8 cellular contexts compared by ENCODE assay signal in the genomic region with DNA sequence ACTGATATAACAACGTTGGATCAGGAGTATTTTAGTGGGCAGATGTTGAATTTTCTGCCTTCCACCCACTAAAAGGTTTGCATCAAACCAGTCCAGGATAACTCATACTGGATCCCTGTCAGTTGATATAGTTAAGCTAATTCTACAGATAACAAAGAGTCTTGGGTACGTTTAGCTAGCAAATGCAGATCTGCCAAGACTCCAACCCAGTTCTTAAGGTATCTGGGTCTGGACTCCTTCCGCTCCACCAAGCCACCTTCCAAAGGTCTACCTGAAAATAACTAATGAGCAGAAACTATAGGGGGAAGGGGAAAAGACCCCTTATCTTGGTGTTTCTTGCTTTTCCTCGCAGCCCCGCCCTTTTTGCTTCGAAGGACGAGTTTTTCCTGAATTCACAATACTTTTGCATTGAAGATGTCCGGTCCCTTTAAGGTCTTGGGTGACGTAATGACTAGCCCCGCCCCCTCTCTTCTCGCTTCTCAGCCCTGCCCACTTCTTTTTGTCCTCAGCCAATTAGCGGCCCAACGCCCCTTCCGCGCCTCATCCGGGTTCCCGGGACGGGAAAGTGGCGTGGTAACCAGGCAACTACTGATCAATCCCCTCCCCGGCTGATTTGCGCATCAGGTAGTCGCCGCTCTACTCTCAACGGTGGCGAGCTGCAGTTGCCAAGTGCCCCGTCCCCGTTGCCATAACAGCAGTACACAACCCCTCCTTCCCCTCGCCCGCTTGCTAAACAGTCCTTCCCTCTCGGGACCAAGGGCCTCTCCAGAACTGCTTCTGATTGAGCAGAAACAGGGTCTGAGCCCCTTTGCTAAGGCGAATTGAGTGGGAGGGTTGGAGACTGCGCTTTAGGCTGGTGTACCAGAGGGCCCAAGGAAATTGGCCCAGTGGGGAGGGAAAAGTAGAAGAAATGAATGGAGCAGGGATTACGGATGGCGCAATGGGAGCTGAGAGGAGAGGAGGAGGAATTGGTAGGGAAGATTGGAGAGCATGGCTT. TPM values are rescaled to one million over a fixed set of nuclear protein-coding genes. Genes with fewer than 3 reads are reported as not detected.
DNase-seq lines count a peak whose midpoint lies in the region; ATAC-seq and FAIRE-seq lines count a peak whose summit lies in the region.

Gene LRRC23 (plus strand): TSS at position 543 of the 997 bp plus-strand sequence. CDS start 812 bp downstream, outside the sequence.

- peak within 1 kb of the TSS; percentile 16 for H4K8ac ChIP-seq in mesendoderm (ENCODE audit: low read depth, low read length)

- H3K79me2 ChIP-seq in mesendoderm (ENCODE audit: control insufficient read depth, insufficient read depth, low read length): no peaks in the 10 kb centered on the region

- no peak within 1 kb of the TSS for H3K18ac ChIP-seq in mesendoderm (ENCODE audit: low read length)

- H2BK5ac ChIP-seq in mesendoderm (ENCODE audit: low read length): no peak within 1 kb of the TSS

- peak within 1 kb of the TSS; percentile 33 for H3K4me3 ChIP-seq in mesendoderm (ENCODE audit: low read length)

- no peaks in the 10 kb centered on the region for H3K79me1 ChIP-seq in mesendoderm (ENCODE audit: low read length)

- H3K4me2 ChIP-seq in mesendoderm (ENCODE audit: low read length): peak within 1 kb of the TSS; percentile 61

- no peak within 1 kb of the TSS for H3K27ac Mint-ChIP-seq in activated CD8-positive, alpha-beta memory T cell treated with anti-CD3 and anti-CD28 coated beads, Interleukin-2, amount 10 ng/mL, durations not matched to agents 7 days and 5 days

- peak within 1 kb of the TSS; percentile 78 for H3K56ac ChIP-seq in mesendoderm (ENCODE audit: low read length)

- no peak within 1 kb of the TSS for H2AK5ac ChIP-seq in mesendoderm (ENCODE audit: low read length)

- peak within 1 kb of the TSS; percentile 6 for H3K27ac ChIP-seq in mesendoderm (ENCODE audit: low read depth, low read length)

- no peak within 1 kb of the TSS for H3K4ac ChIP-seq in mesendoderm (ENCODE audit: low read depth, low read length)

- H3K27me3 Mint-ChIP-seq in activated CD8-positive, alpha-beta memory T cell treated with anti-CD3 and anti-CD28 coated beads, Interleukin-2, amount 10 ng/mL, durations not matched to agents 7 days and 5 days: no peaks in the 10 kb centered on the region

- no peaks in the 10 kb centered on the region for H3K27me3 ChIP-seq in mesendoderm (ENCODE audit: insufficient read depth, low read length, poor library complexity)

- peaks cover 2% of the 10 kb centered on the region for H3K4me1 ChIP-seq in mesendoderm (ENCODE audit: control insufficient read depth, low read depth, low read length)

- H4K5ac ChIP-seq in mesendoderm (ENCODE audit: low read length): no peak within 1 kb of the TSS

- peak within 1 kb of the TSS; percentile 69 for H3K9ac ChIP-seq in mesendoderm (ENCODE audit: low read length)

- no peaks in the 10 kb centered on the region for H3K36me3 Mint-ChIP-seq in activated CD8-positive, alpha-beta memory T cell treated with anti-CD3 and anti-CD28 coated beads, Interleukin-2, amount 10 ng/mL, durations not matched to agents 7 days and 5 days

- H3K36me3 ChIP-seq in mesendoderm (ENCODE audit: control insufficient read depth, insufficient read depth, low read length): no peaks in the 10 kb centered on the region

- WGBS in mesendoderm (ENCODE audit: extremely low coverage, insufficient coverage, low lambda C conversion rate): no CpG with 5 or more reads among the region's 34 CpGs

- FAIRE-seq in HTR-8/SVneo (lab: Jason Lieb, UNC): peak; percentile 99
- FAIRE-seq in endometrium (lab: Jason Lieb, UNC): peak; percentile 96

- CTCF ChIA-PET in activated CD8-positive, alpha-beta memory T cell treated with anti-CD3 and anti-CD28 coated beads, Interleukin-2, amount 10 ng/mL, durations not matched to agents 7 days and 5 days (lab: Charles Lee): interaction anchor here (0.7 to 6.4 kb wide), 9 partner anchors 10 to 130 kb away, joined by 3 to 33 read pairs (median 5); partner anchors contain the start of genes ATN1 and SPSB2

- H3K9me3 Mint-ChIP-seq in activated CD8-positive, alpha-beta memory T cell treated with anti-CD3 and anti-CD28 coated beads, Interleukin-2, amount 10 ng/mL, durations not matched to agents 7 days and 5 days (ENCODE audit: low read depth): no peaks in the 10 kb centered on the region

- DNase-seq in COR-L47 (lab: John Stamatoyannopoulos, UW): peak; percentile 90
- DNase-seq in HTR-8/SVneo (ENCODE audit: insufficient read length, low spot score): peak; percentile 95
- DNase-seq in NOMO-1 treated with DMSO at 0.1 percent for 48 hours (lab: John Stamatoyannopoulos, UW; ENCODE audit: unreplicated experiment): peak; percentile 97
- DNase-seq in activated CD8-positive, alpha-beta memory T cell treated with anti-CD3 and anti-CD28 coated beads, Interleukin-2, amount 10 ng/mL, durations not matched to agents 7 days and 5 days: peak; percentile 99
- peak; percentile 100 for DNase-seq in mesendoderm
- DNase-seq in stimulated activated CD8-positive, alpha-beta memory T cell treated with anti-CD3 and anti-CD28 coated beads, Interleukin-12 subunit alpha, Interleukin-12 subunit beta, amount 100 ng/mL, for 4 hours (ENCODE audit: low read depth): peak; percentile 92

- peaks cover 3% of the 10 kb centered on the region for H3K4me1 Mint-ChIP-seq in activated CD8-positive, alpha-beta memory T cell treated with anti-CD3 and anti-CD28 coated beads, Interleukin-2, amount 10 ng/mL, durations not matched to agents 7 days and 5 days

- peak; percentile 90 for ATAC-seq in GM21360 (IDR thresholded peaks at IDR 0.05; ENCODE audit: unreplicated experiment)
- peak; percentile 98 for ATAC-seq in activated CD8-positive, alpha-beta memory T cell treated with anti-CD3 and anti-CD28 coated beads, Interleukin-2, amount 10 ng/mL, durations not matched to agents 7 days and 5 days

- no peak within 1 kb of the TSS for H2BK120ac ChIP-seq in mesendoderm (ENCODE audit: low read depth, low read length)

- H3K23ac ChIP-seq in mesendoderm (ENCODE audit: low read length): no peak within 1 kb of the TSS

- H2BK15ac ChIP-seq in mesendoderm (replicated peaks; ENCODE audit: low read depth): peak within 1 kb of the TSS; percentile 4

- no peak within 1 kb of the TSS for H3K4me3 Mint-ChIP-seq in activated CD8-positive, alpha-beta memory T cell treated with anti-CD3 and anti-CD28 coated beads, Interleukin-2, amount 10 ng/mL, durations not matched to agents 7 days and 5 days

RNA-seq across cellular contexts. Expression of gene LRRC23, which starts in this region (rescaled TPM):
- total RNA-seq in activated CD8-positive, alpha-beta memory T cell treated with anti-CD3 and anti-CD28 coated beads, Interleukin-2, amount 10 ng/mL, durations not matched to agents 7 days and 5 days: 1 to 10 TPM; 4.9 to 8.7 TPM
- 1.2 TPM for polyA plus RNA-seq in mesendoderm (2013, experiment 1 of 2)
- 1.3 TPM for polyA plus RNA-seq in mesendoderm (2013, experiment 2 of 2)

Comparison
In these comparisons a context has a peak if more than half of its experiments do, and no peak if none do; other contexts are left out.
1. Peak in every context shown above with its lines: DNase-seq, ATAC-seq, H3K4me3 ChIP-seq and H3K27ac ChIP-seq.